ENCODE assay signal across 10 cellular contexts in the genomic region with DNA sequence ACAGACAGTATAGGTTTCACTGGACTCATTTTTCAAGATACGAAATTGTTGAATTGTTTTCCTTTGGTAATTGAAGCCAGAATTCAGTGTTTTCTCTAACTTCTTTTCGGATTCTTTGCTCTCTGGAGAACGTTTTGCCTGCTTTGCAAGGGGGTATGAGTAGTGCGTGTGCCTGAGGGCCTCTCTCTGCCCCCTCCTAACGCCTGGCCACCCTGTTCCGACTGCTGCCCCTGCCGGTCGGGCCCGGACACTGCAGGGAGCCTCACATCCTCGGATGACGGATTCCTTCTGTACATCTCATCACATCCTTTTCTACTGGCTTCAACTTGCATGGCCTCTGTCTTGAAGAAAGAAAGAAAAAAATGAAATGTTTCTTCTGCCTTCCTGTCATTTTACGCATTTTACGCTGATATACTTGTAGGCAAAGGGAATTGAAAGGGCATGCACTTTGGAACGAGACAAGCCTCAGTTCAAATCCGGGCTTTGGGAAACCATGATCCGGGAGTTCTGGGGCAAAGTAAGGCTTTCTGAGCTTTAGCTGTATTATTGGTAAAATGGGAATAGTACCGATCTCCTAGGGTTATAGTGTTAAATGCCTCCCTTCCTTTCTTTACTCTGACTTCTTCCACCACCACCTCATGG.
DNase-seq lines count a peak whose midpoint lies in the region; ATAC-seq and TF ChIP-seq lines count a peak whose summit lies in the region.
"Had no signal": no experiment of that assay in that cellular context is flagged by ENCODE, and none has a peak within 500 bp of the region (broad histone marks: within the 10 kb centered on the region; RNA-seq: fewer than 3 reads in every experiment).

No MANE protein-coding gene starts in this region.

- DNase-seq in GM06990 (ENCODE audit: extremely low read depth, insufficient read length) (peak; percentile 14), RWPE2 (ENCODE audit: low spot score) (no peak), fibroblast of the conjunctiva (ENCODE audit: low read depth) (peak; percentile 27), posterior cingulate gyrus (peak in 8 of 10 donors; percentile 23 to 93 (median 53)), NCI-H1930 (lab: John Stamatoyannopoulos, UW) (no peak), NCI-H2196 (lab: John Stamatoyannopoulos, UW; ENCODE audit: unreplicated experiment) (no peak)
- no peak for DNase-seq in activated CD4-positive, alpha-beta T cell treated with anti-CD3 and anti-CD28 coated beads for 48 hours
- DNase-seq: naive thymus-derived CD8-positive, alpha-beta T cell; NCI-H1436 treated with DMSO at 0.1 percent for 48 hours had no signal

- peak; percentile 52 for TF ChIP-seq CTCF in GM06990 (IDR thresholded peaks at IDR 0.05; ENCODE audit: insufficient read depth, low read length, poor library complexity, severe bottlenecking)
- TF ChIP-seq CTCF in RWPE2 (IDR thresholded peaks at IDR 0.05; ENCODE audit: poor library complexity, severe bottlenecking) = peak; percentile 38

- H3K4me3 ChIP-seq in GM06990 (replicated peaks; ENCODE audit: low read depth, low read length) (no peak overlapping the region), RWPE2 (ENCODE audit: severe bottlenecking) (no peak overlapping the region)

- no peaks in the 10 kb centered on the region for H3K9me3 ChIP-seq in RWPE2 (ENCODE audit: severe bottlenecking)

- no peak overlapping the region for H3K27ac ChIP-seq in RWPE2 (ENCODE audit: poor library complexity, severe bottlenecking)

- ATAC-seq in RWPE2 (ENCODE audit: low read depth) = 0 out of 3 replicates have a peak, but pooled peaks have one; percentile 41
- ATAC-seq in HG02840 (IDR thresholded peaks at IDR 0.05; ENCODE audit: low FRiP score, unreplicated experiment) = no peak
- ATAC-seq: naive thymus-derived CD8-positive, alpha-beta T cell had no signal

- intact Hi-C loops in posterior cingulate gyrus (cut with DNase I) = loop anchor here (10.0 kb wide), 1 partner anchor 67 kb away; a partner anchor contains a TSS

- no peaks in the 10 kb centered on the region for H3K4me1 ChIP-seq in RWPE2 (ENCODE audit: insufficient read depth, poor library complexity, severe bottlenecking)

- H3K27me3 ChIP-seq in GM06990 (replicated peaks; ENCODE audit: control insufficient read depth, insufficient read depth, low read length) = no peaks in the 10 kb centered on the region
- no peaks in the 10 kb centered on the region for H3K27me3 ChIP-seq in RWPE2 (ENCODE audit: insufficient read depth, poor library complexity, severe bottlenecking)

- H3K36me3 ChIP-seq in GM06990 (ENCODE audit: control insufficient read depth, insufficient read depth, low read length) = no peaks in the 10 kb centered on the region
- no peaks in the 10 kb centered on the region for H3K36me3 ChIP-seq in RWPE2 (ENCODE audit: low read depth)

Comparison
In these comparisons a context has a peak if more than half of its experiments do, and no peak if none do; other contexts are left out.
1. DNase-seq: peak in GM06990 (single experiment), fibroblast of the conjunctiva (single experiment) and posterior cingulate gyrus (8 of 10); none in RWPE2 (single experiment), activated CD4-positive, alpha-beta T cell treated with anti-CD3 and anti-CD28 coated beads for 48 hours (single experiment), NCI-H1930 (0 of 2) and NCI-H2196 (single experiment).